In genomic region chr1:178942285-178943218, GRCh38 we compare ENCODE assay signal across 12 cellular contexts.
DNase-seq lines count a peak whose midpoint lies in the region; TF ChIP-seq lines count a peak whose summit lies in the region.
"Had no signal": no experiment of that assay in that cellular context is flagged by ENCODE, and none has a peak within 500 bp of the region (broad histone marks: within the 10 kb centered on the region; RNA-seq: fewer than 3 reads in every experiment).

No MANE protein-coding gene starts in this region.

- TF ChIP-seq CTCF in colonic mucosa (IDR thresholded peaks at IDR 0.05) (no peak), nephron progenitor cell (IDR thresholded peaks at IDR 0.05) (no peak), spleen (IDR thresholded peaks at IDR 0.05 in 8 of 11, conservative IDR thresholded peaks at IDR 0.05 in 3 of 11) (no peak), testis (IDR thresholded peaks at IDR 0.05) (no peak), dorsolateral prefrontal cortex (IDR thresholded peaks at IDR 0.05 in 54 of 56, conservative IDR thresholded peaks at IDR 0.05 in 2 of 56; ENCODE audit: low read depth in 1 of 56, partially characterized antibody in 56 of 56) (no peak)

- H3K4me3 ChIP-seq in colonic mucosa, result no peak overlapping the region
- no peak overlapping the region for H3K4me3 ChIP-seq in Karpas-422 (ENCODE audit: low read length)
- no peak overlapping the region for H3K4me3 ChIP-seq in spleen
- no peak overlapping the region for H3K4me3 ChIP-seq in testis
- H3K4me3 ChIP-seq in dorsolateral prefrontal cortex, result no peak overlapping the region
- H3K4me3 ChIP-seq: body of pancreas had no signal

- H3K27me3 Mint-ChIP-seq in nephron progenitor cell (ENCODE audit: low read depth, poor library complexity), result peaks cover 8% of the 10 kb centered on the region

- H3K9ac ChIP-seq in colonic mucosa (ENCODE audit: low read depth in 2 of 2, low read length in 2 of 2) (peak overlapping the region in 1 of 2 donors; percentile 12), Karpas-422 (ENCODE audit: low read length) (no peak overlapping the region)

- no peaks in the 10 kb centered on the region for H3K36me3 Mint-ChIP-seq in nephron progenitor cell (ENCODE audit: low read depth)

- H3K79me2 ChIP-seq in Karpas-422 (ENCODE audit: low read length), result no peaks in the 10 kb centered on the region

- H3K27me3 ChIP-seq in colonic mucosa (no peaks in the 10 kb centered on the region), Karpas-422 (ENCODE audit: low read length) (no peaks in the 10 kb centered on the region), spleen (replicated peaks in 1 of 7) (peaks cover 0 to 5% (median 0%) of the 10 kb centered on the region in 7 donors), testis (no peaks in the 10 kb centered on the region), dorsolateral prefrontal cortex (no peaks in the 10 kb centered on the region)
- H3K27me3 ChIP-seq: body of pancreas had no signal

- peak overlapping the region; percentile 8 for H3K27ac Mint-ChIP-seq in nephron progenitor cell

- intact Hi-C loops in colonic mucosa (cut with DNase I), result no loop called here
- intact Hi-C loops in spleen (cut with DNase I; ENCODE audit: low total_unique reads), result no loop called here
- intact Hi-C loops in testis (cut with DNase I; ENCODE audit: low total_unique reads), result no loop called here
- intact Hi-C loops in dorsolateral prefrontal cortex (cut with DNase I), result no loop called here

- DNase-seq in GDM1 (lab: John Stamatoyannopoulos, UW) (peak; percentile 45), NOMO-1 (lab: John Stamatoyannopoulos, UW; ENCODE audit: unreplicated experiment in 2 of 2) (peak; percentile 83 to 87), colonic mucosa (peak; percentile 16), nephron progenitor cell (no peak), Karpas-422 (no peak), spleen (no peak), testis (no peak), dorsolateral prefrontal cortex (no peak)
- DNase-seq: activated CD4-positive, alpha-beta T cell treated with anti-CD3 and anti-CD28 coated beads for 48 hours; H7; head of caudate nucleus had no signal

- WGBS in spleen, 5 donors, result 55 to 72% (median 61%) methylated on average over 13 to 15 of the region's 15 CpGs
- 90 to 91% methylated on average over 12 to 15 of the region's 15 CpGs for WGBS in testis, 2 donors

- no peak overlapping the region for H3K4me3 Mint-ChIP-seq in nephron progenitor cell

- peaks cover 2% of the 10 kb centered on the region; the same call in 1 of the 2 replicates for H4K20me1 ChIP-seq in Karpas-422 (ENCODE audit: insufficient read depth, low read depth, low read length)

- no peak overlapping the region for H3K4me2 ChIP-seq in Karpas-422 (ENCODE audit: low read depth, low read length, poor library complexity, severe bottlenecking)

- H3K36me3 ChIP-seq in colonic mucosa (no peaks in the 10 kb centered on the region), Karpas-422 (ENCODE audit: insufficient read depth, low read length) (no peaks in the 10 kb centered on the region), spleen (no peaks in the 10 kb centered on the region), testis (ENCODE audit: low read depth, missing control alignments) (no peaks in the 10 kb centered on the region)

- H3K9me2 ChIP-seq in Karpas-422 (replicated peaks; ENCODE audit: insufficient read depth, low read length), result no peaks in the 10 kb centered on the region

- H3K9me3 ChIP-seq in colonic mucosa, result no peaks in the 10 kb centered on the region
- H3K9me3 ChIP-seq in Karpas-422 (ENCODE audit: low read length), result no peaks in the 10 kb centered on the region
- H3K9me3 ChIP-seq in spleen, result no peaks in the 10 kb centered on the region
- no peaks in the 10 kb centered on the region for H3K9me3 ChIP-seq in testis
- H3K9me3 ChIP-seq: body of pancreas had no signal

- H3K27ac ChIP-seq in colonic mucosa, result no peak overlapping the region
- H3K27ac ChIP-seq in Karpas-422 (ENCODE audit: low read length), result no peak overlapping the region
- H3K27ac ChIP-seq in spleen, result no peak overlapping the region
- no peak overlapping the region for H3K27ac ChIP-seq in testis
- no peak overlapping the region for H3K27ac ChIP-seq in dorsolateral prefrontal cortex
- H3K27ac ChIP-seq: body of pancreas had no signal

- H3K4me1 Mint-ChIP-seq in nephron progenitor cell, result peaks cover 72% of the 10 kb centered on the region

- H3K9me3 Mint-ChIP-seq in nephron progenitor cell, result no peaks in the 10 kb centered on the region

- no peak overlapping the region for H2AFZ ChIP-seq in Karpas-422 (ENCODE audit: low read length)

- H3K4me1 ChIP-seq in colonic mucosa (no peaks in the 10 kb centered on the region), Karpas-422 (ENCODE audit: low read length) (no peaks in the 10 kb centered on the region), spleen (peaks cover 0 to 15% (median 2%) of the 10 kb centered on the region in 6 donors), testis (peaks cover 31% of the 10 kb centered on the region)

- TF ChIP-seq POLR2A in spleen (IDR thresholded peaks at IDR 0.05) (no peak), testis (IDR thresholded peaks at IDR 0.05) (no peak)

Comparison
In these comparisons a context has a peak if more than half of its experiments do, and no peak if none do; other contexts are left out.
1. DNase-seq: peak in GDM1 (single experiment), NOMO-1 (2 of 2) and colonic mucosa (single experiment); none in nephron progenitor cell (single experiment), Karpas-422 (single experiment), spleen (single experiment), testis (single experiment) and dorsolateral prefrontal cortex (0 of 10).